Comparison of ENCODE assay signal across 8 cellular contexts in genomic region chr1:89757532-89757931, GRCh38.
DNase-seq lines count a peak whose midpoint lies in the region; ATAC-seq and TF ChIP-seq lines count a peak whose summit lies in the region.

No MANE protein-coding gene starts in this region.

- ATAC-seq in GM18868 (IDR thresholded peaks at IDR 0.05; ENCODE audit: unreplicated experiment): peak; percentile 52
- peak; percentile 69 for ATAC-seq in left lung

- intact Hi-C loops in left lung (cut with DNase I) (no loop called here), stomach (cut with DNase I; ENCODE audit: low total_unique reads) (no loop called here), ovary (cut with DNase I) (loop anchor here in 1 of 4 donors (5.0 kb wide), 1 partner anchor 285 kb away; no protein-coding TSS in a partner anchor)

- no peaks in the 10 kb centered on the region for H3K27me3 ChIP-seq in left lung
- no peaks in the 10 kb centered on the region for H3K27me3 ChIP-seq in stomach
- H3K27me3 ChIP-seq in ovary: no peaks in the 10 kb centered on the region

- H3K9me3 ChIP-seq in KOPT-K1 (ENCODE audit: insufficient read depth, low read length, poor library complexity, severe bottlenecking): no peaks in the 10 kb centered on the region
- no peaks in the 10 kb centered on the region for H3K9me3 ChIP-seq in left lung
- no peaks in the 10 kb centered on the region for H3K9me3 ChIP-seq in stomach
- no peaks in the 10 kb centered on the region for H3K9me3 ChIP-seq in ovary

- H3K4me1 ChIP-seq in left lung: peaks cover 13 to 83% of the 10 kb centered on the region in 2 donors
- H3K4me1 ChIP-seq in stomach: peaks cover 0 to 46% (median 11%) of the 10 kb centered on the region in 4 donors
- no peaks in the 10 kb centered on the region for H3K4me1 ChIP-seq in ovary (ENCODE audit: insufficient read depth)

- H3K36me3 ChIP-seq in KOPT-K1 (ENCODE audit: insufficient read depth, low read length) (no peaks in the 10 kb centered on the region), left lung (no peaks in the 10 kb centered on the region), stomach (no peaks in the 10 kb centered on the region), ovary (no peaks in the 10 kb centered on the region)

- TF ChIP-seq POLR2A in stomach (IDR thresholded peaks at IDR 0.05) (no peak), ovary (IDR thresholded peaks at IDR 0.05) (no peak)

- WGBS in stomach, 5 donors: 14 to 24% (median 19%) methylated on average over 5 of the region's 5 CpGs
- 15 to 39% (median 23%) methylated on average over 5 of the region's 5 CpGs for WGBS in ovary, 3 donors

- TF ChIP-seq CTCF in left lung (IDR thresholded peaks at IDR 0.05) (peak in 1 of 2 donors; percentile 19), stomach (IDR thresholded peaks at IDR 0.05) (no peak), ovary (IDR thresholded peaks at IDR 0.05) (no peak)

- H3K27ac ChIP-seq in KOPT-K1 (ENCODE audit: low read depth, low read length, poor library complexity, severe bottlenecking) (peak overlapping the region; percentile 66), left lung (peak overlapping the region in 1 of 2 donors; percentile 82), stomach (peak overlapping the region in 3 of 5 donors; percentile 32 to 45 (median 39)), ovary (no peak overlapping the region)

- TF ChIP-seq EP300 in stomach (IDR thresholded peaks at IDR 0.05): no peak
- TF ChIP-seq EP300 in ovary (IDR thresholded peaks at IDR 0.05): no peak

- DNase-seq in activated T-helper 1 cell treated with Interleukin-2 at 50 U/mL for 16 hours (ENCODE audit: low read depth): peak; percentile 10
- DNase-seq in left lung: peak; percentile 69 to 81
- no peak for DNase-seq in stomach
- DNase-seq in NCI-H226: no peak
- DNase-seq in ovary: no peak
- DNase-seq in islet precursor cell: no peak

- H3K4me3 ChIP-seq in left lung: peak overlapping the region in 1 of 2 donors; percentile 8
- no peak overlapping the region for H3K4me3 ChIP-seq in stomach
- no peak overlapping the region for H3K4me3 ChIP-seq in ovary

Comparison
In these comparisons a context has a peak if more than half of its experiments do, and no peak if none do; other contexts are left out.
1. H3K27ac ChIP-seq: peak in KOPT-K1 (single experiment) and stomach (3 of 5); none in ovary (0 of 2).
2. DNase-seq: peak in activated T-helper 1 cell treated with Interleukin-2 at 50 U/mL for 16 hours (single experiment) and left lung (2 of 2); none in stomach (single experiment), NCI-H226 (single experiment), ovary (0 of 5) and islet precursor cell (single experiment).